1 cellular context compared by ENCODE assay signal in the genomic region with DNA sequence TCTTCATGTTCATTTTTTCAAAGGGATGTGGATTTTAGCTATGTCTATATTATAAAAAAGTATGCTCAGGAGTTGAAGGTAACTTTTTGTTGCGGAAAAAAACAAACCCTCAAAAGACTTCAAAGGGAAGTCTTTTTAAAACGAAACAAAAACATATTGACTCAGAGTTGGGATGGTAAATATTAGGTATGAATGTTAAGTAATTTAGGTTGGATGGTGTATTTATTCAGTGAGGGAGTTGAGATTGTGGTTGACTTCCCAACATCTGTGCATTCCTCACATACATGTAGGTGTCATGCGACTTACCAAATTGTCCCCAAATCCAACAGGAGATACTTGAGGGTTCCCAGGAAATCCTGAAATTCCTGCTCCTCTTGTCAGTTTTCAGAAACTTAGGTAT.
TF ChIP-seq lines count a peak whose summit lies in the region.

No MANE protein-coding gene starts in this region.

TF ChIP-seq in HCT116, 20 proteins besides CTCF, POLR2A, EP300 and RAD21:
- TF ChIP-seq CBX3 (IDR thresholded peaks at IDR 0.05; ENCODE audit: low read depth) (no peak), ZNF274 (IDR thresholded peaks at IDR 0.05; ENCODE audit: low read depth, low read length) (no peak), FOSL1 (IDR thresholded peaks at IDR 0.05; ENCODE audit: low read depth) (no peak), ZFX (IDR thresholded peaks at IDR 0.05) (no peak), ELF1 (IDR thresholded peaks at IDR 0.05; ENCODE audit: borderline replicate concordance, low read depth) (no peak), EZH2phosphoT487 (IDR thresholded peaks at IDR 0.05; ENCODE audit: borderline replicate concordance) (no peak), POLR2AphosphoS5 (IDR thresholded peaks at IDR 0.05; ENCODE audit: low read depth, low read length) (no peak), EGR1 (IDR thresholded peaks at IDR 0.05; ENCODE audit: low read depth) (no peak), TCF7L2 (IDR thresholded peaks at IDR 0.05; ENCODE audit: borderline replicate concordance, extremely low read depth, insufficient read depth, insufficient read length) (no peak), SIN3A (IDR thresholded peaks at IDR 0.05; ENCODE audit: low read depth) (no peak), SRF (IDR thresholded peaks at IDR 0.05; ENCODE audit: low read depth) (no peak), YY1 (IDR thresholded peaks at IDR 0.05; ENCODE audit: extremely low read depth, insufficient replicate concordance, low read depth, low read length) (no peak), JUND (IDR thresholded peaks at IDR 0.05) (no peak), MAX (IDR thresholded peaks at IDR 0.05) (no peak), CEBPB (IDR thresholded peaks at IDR 0.05; ENCODE audit: low read depth) (no peak)
- TF ChIP-seq, protein P1, sequence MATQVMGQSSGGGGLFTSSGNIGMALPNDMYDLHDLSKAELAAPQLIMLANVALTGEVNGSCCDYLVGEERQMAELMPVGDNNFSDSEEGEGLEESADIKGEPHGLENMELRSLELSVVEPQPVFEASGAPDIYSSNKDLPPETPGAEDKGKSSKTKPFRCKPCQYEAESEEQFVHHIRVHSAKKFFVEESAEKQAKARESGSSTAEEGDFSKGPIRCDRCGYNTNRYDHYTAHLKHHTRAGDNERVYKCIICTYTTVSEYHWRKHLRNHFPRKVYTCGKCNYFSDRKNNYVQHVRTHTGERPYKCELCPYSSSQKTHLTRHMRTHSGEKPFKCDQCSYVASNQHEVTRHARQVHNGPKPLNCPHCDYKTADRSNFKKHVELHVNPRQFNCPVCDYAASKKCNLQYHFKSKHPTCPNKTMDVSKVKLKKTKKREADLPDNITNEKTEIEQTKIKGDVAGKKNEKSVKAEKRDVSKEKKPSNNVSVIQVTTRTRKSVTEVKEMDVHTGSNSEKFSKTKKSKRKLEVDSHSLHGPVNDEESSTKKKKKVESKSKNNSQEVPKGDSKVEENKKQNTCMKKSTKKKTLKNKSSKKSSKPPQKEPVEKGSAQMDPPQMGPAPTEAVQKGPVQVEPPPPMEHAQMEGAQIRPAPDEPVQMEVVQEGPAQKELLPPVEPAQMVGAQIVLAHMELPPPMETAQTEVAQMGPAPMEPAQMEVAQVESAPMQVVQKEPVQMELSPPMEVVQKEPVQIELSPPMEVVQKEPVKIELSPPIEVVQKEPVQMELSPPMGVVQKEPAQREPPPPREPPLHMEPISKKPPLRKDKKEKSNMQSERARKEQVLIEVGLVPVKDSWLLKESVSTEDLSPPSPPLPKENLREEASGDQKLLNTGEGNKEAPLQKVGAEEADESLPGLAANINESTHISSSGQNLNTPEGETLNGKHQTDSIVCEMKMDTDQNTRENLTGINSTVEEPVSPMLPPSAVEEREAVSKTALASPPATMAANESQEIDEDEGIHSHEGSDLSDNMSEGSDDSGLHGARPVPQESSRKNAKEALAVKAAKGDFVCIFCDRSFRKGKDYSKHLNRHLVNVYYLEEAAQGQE (IDR thresholded peaks at IDR 0.05; ENCODE audit: low read depth) = no peak
- TF ChIP-seq, protein P2, sequence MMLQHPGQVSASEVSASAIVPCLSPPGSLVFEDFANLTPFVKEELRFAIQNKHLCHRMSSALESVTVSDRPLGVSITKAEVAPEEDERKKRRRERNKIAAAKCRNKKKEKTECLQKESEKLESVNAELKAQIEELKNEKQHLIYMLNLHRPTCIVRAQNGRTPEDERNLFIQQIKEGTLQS (IDR thresholded peaks at IDR 0.05) = no peak
- TF ChIP-seq, protein P3, sequence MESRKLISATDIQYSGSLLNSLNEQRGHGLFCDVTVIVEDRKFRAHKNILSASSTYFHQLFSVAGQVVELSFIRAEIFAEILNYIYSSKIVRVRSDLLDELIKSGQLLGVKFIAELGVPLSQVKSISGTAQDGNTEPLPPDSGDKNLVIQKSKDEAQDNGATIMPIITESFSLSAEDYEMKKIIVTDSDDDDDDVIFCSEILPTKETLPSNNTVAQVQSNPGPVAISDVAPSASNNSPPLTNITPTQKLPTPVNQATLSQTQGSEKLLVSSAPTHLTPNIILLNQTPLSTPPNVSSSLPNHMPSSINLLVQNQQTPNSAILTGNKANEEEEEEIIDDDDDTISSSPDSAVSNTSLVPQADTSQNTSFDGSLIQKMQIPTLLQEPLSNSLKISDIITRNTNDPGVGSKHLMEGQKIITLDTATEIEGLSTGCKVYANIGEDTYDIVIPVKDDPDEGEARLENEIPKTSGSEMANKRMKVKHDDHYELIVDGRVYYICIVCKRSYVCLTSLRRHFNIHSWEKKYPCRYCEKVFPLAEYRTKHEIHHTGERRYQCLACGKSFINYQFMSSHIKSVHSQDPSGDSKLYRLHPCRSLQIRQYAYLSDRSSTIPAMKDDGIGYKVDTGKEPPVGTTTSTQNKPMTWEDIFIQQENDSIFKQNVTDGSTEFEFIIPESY (IDR thresholded peaks at IDR 0.05; ENCODE audit: extremely low read depth, insufficient replicate concordance, low read length) = no peak
